In the genomic region with DNA sequence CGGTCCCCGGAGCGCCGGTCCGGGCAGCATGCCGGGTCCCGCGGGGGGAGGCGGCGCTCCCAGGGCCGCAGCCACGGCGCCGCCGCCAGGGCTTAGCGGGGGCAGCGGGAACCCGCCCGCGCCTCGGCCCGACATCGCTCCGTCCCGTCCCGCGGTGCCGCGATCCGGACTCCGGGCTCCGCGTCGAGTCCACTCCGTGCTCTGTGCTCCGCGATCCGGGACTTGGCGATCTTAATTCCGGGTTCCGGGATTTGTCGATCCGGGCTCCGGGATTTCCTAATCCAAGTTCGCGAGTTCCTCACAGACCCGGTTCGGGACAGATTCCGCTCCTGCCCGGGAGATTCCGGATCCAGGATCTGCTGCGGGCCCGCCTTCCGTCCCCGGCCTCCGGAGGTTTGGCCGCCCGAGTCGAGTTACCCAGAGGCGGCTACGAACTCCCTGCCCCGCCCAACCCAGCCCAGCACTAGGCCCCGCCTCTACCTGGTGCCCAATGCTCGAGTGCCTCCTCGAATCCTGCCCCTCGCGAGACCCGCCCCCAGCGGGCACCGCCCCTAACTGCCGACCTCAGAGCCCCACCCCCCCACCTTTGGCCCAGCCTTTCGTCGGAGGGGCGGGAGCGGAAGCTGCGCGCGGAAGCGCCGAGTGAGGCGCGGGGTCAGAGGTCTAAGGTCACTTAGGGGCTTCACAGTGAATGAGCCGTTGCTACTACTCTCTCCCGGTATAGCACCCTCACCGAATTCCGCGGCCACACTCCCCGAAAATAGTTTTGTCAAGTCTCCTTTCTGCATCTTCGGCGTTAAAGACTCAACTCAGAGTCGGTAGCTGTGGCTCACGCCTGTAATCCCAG, we compare ENCODE assay signal across 8 cellular contexts.
DNase-seq lines count a peak whose midpoint lies in the region; ATAC-seq lines count a peak whose summit lies in the region.

A gene (minus strand): TSS at position 146 of the 847 bp plus-strand sequence. CDS start 11 bp downstream, at position 135.

- DNase-seq in AG08395 (ENCODE audit: low spot score) (peak; percentile 98), NCI-H345 (lab: John Stamatoyannopoulos, UW) (peak; percentile 98), inferior parietal cortex (ENCODE audit: extremely low spot score) (peak; percentile 95)
- DNase-seq in activated CD4-positive, CD25-positive, alpha-beta regulatory T cell (lab: John Stamatoyannopoulos, UW): peak; percentile 98 to 99 (median 99)
- peak; percentile 97 for DNase-seq in central memory CD4-positive, alpha-beta T cell
- DNase-seq in stimulated activated CD4-positive, alpha-beta T cell treated with anti-CD3 and anti-CD28 coated beads, Interleukin-12 subunit alpha, Interleukin-12 subunit beta, amount 100 ng/mL, for 24 hours (ENCODE audit: low read depth in 2 of 2): peak; percentile 97 to 99

- ATAC-seq in GM19023 (IDR thresholded peaks at IDR 0.05; ENCODE audit: unreplicated experiment) (peak; percentile 87), HG03280 (IDR thresholded peaks at IDR 0.05; ENCODE audit: unreplicated experiment) (peak; percentile 78)

Comparison
In these comparisons a context has a peak if more than half of its experiments do, and no peak if none do; other contexts are left out.
1. Peak in every context shown above with its lines: DNase-seq and ATAC-seq.